Comparison of ENCODE assay signal across 8 cellular contexts in genomic region chr17:50559674-50560184, GRCh38. TPM values are rescaled to one million over a fixed set of nuclear protein-coding genes. Genes with fewer than 3 reads are reported as not detected.
DNase-seq lines count a peak whose midpoint lies in the region; ATAC-seq and TF ChIP-seq lines count a peak whose summit lies in the region.

No MANE protein-coding gene starts in this region.

- H3K9me3 Mint-ChIP-seq in activated T-helper 2 cell treated with anti-CD3 and anti-CD28 coated beads, Interferon-gamma antibody, Interleukin-2, Interleukin-4, amounts not matched to agents 10 μg/mL and 5 μg/mL and 100 μg/mL, durations not matched to agents 14 hours and 24 hours and 36 hours = no peaks in the 10 kb centered on the region
- H3K9me3 Mint-ChIP-seq in glutamatergic neuron (ENCODE audit: unreplicated experiment) (peaks cover 7% of the 10 kb centered on the region), progenitor cell of endocrine pancreas (ENCODE audit: low read depth) (no peaks in the 10 kb centered on the region)

- no peak for ATAC-seq in GM18502 (IDR thresholded peaks at IDR 0.05; ENCODE audit: poor library complexity, unreplicated experiment)

- H3K4me3 ChIP-seq in DOHH2 (ENCODE audit: low read length) = peak overlapping the region; percentile 21; the same call in 1 of the 2 replicates

- peak overlapping the region; percentile 52 for H3K4me2 ChIP-seq in DOHH2 (ENCODE audit: low read length)

- H3K4me3 Mint-ChIP-seq in activated T-helper 2 cell treated with anti-CD3 and anti-CD28 coated beads, Interferon-gamma antibody, Interleukin-2, Interleukin-4, amounts not matched to agents 10 μg/mL and 5 μg/mL and 100 μg/mL, durations not matched to agents 14 hours and 24 hours and 36 hours (ENCODE audit: low read depth) = peak overlapping the region; percentile 70
- peak overlapping the region; percentile 63 for H3K4me3 Mint-ChIP-seq in glutamatergic neuron (ENCODE audit: unreplicated experiment)
- H3K4me3 Mint-ChIP-seq in progenitor cell of endocrine pancreas (ENCODE audit: low read depth) = peak overlapping the region; percentile 56

- TF ChIP-seq CTCF in DOHH2 (IDR thresholded peaks at IDR 0.05; ENCODE audit: low read depth, low read length, poor library complexity, severe bottlenecking) = no peak
- TF ChIP-seq CTCF in glutamatergic neuron (IDR thresholded peaks at IDR 0.05; ENCODE audit: partially characterized antibody, unreplicated experiment) = no peak
- no peak for TF ChIP-seq CTCF in progenitor cell of endocrine pancreas (IDR thresholded peaks at IDR 0.05; ENCODE audit: unreplicated experiment)

- H3K27ac ChIP-seq in DOHH2 (ENCODE audit: low read depth, low read length) = no peak overlapping the region

- peaks cover 11% of the 10 kb centered on the region for H3K4me1 Mint-ChIP-seq in activated T-helper 2 cell treated with anti-CD3 and anti-CD28 coated beads, Interferon-gamma antibody, Interleukin-2, Interleukin-4, amounts not matched to agents 10 μg/mL and 5 μg/mL and 100 μg/mL, durations not matched to agents 14 hours and 24 hours and 36 hours (ENCODE audit: low read depth)
- H3K4me1 Mint-ChIP-seq in glutamatergic neuron (ENCODE audit: low read depth, unreplicated experiment) = peaks cover 36% of the 10 kb centered on the region
- H3K4me1 Mint-ChIP-seq in progenitor cell of endocrine pancreas (ENCODE audit: low read depth) = peaks cover 5% of the 10 kb centered on the region

- DNase-seq in activated T-helper 2 cell treated with anti-CD3 and anti-CD28 coated beads, Interferon-gamma antibody, Interleukin-2, Interleukin-4, amounts not matched to agents 10 μg/mL and 5 μg/mL and 100 μg/mL, durations not matched to agents 14 hours and 24 hours and 36 hours (ENCODE audit: low spot score) = no peak
- DNase-seq in glutamatergic neuron (peak; percentile 51), progenitor cell of endocrine pancreas (ENCODE audit: low spot score, unreplicated experiment) (no peak), NCI-H1092 treated with DMSO at 0.1 percent for 48 hours (lab: John Stamatoyannopoulos, UW) (no peak), retina (no peak)

- H3F3A ChIP-seq in DOHH2 (ENCODE audit: control insufficient read depth, insufficient read depth) = no peaks in the 10 kb centered on the region

- no peak for TF ChIP-seq RAD21 in Ishikawa (IDR thresholded peaks at IDR 0.05; ENCODE audit: low read depth)

- H3K27me3 Mint-ChIP-seq in activated T-helper 2 cell treated with anti-CD3 and anti-CD28 coated beads, Interferon-gamma antibody, Interleukin-2, Interleukin-4, amounts not matched to agents 10 μg/mL and 5 μg/mL and 100 μg/mL, durations not matched to agents 14 hours and 24 hours and 36 hours (ENCODE audit: low read depth) = peaks cover 45% of the 10 kb centered on the region
- peaks cover 12% of the 10 kb centered on the region for H3K27me3 Mint-ChIP-seq in glutamatergic neuron (ENCODE audit: unreplicated experiment)
- H3K27me3 Mint-ChIP-seq in progenitor cell of endocrine pancreas = peaks cover 68% of the 10 kb centered on the region

- no peaks in the 10 kb centered on the region for H3K36me3 ChIP-seq in DOHH2 (ENCODE audit: control insufficient read depth, low read length)

- H3K27me3 ChIP-seq in DOHH2 (ENCODE audit: control insufficient read depth, low read length) = peaks cover 50% of the 10 kb centered on the region

- no peaks in the 10 kb centered on the region for H3K79me2 ChIP-seq in DOHH2 (ENCODE audit: control insufficient read depth, low read length)

- intact Hi-C loops in activated T-helper 2 cell treated with anti-CD3 and anti-CD28 coated beads, Interferon-gamma antibody, Interleukin-2, Interleukin-4, amounts not matched to agents 10 μg/mL and 5 μg/mL and 100 μg/mL, durations not matched to agents 14 hours and 24 hours and 36 hours (cut with micrococcal nuclease) = no loop called here

- no peaks in the 10 kb centered on the region for H3K9me3 ChIP-seq in DOHH2 (ENCODE audit: control insufficient read depth, insufficient read depth, low read length)

- no peaks in the 10 kb centered on the region for H3K9me2 ChIP-seq in DOHH2 (replicated peaks; ENCODE audit: control insufficient read depth, low read length)

- TF ChIP-seq EP300 in Ishikawa (IDR thresholded peaks at IDR 0.05; ENCODE audit: borderline replicate concordance) = no peak

- no peaks in the 10 kb centered on the region for H3K36me3 Mint-ChIP-seq in activated T-helper 2 cell treated with anti-CD3 and anti-CD28 coated beads, Interferon-gamma antibody, Interleukin-2, Interleukin-4, amounts not matched to agents 10 μg/mL and 5 μg/mL and 100 μg/mL, durations not matched to agents 14 hours and 24 hours and 36 hours (ENCODE audit: low read depth)
- no peaks in the 10 kb centered on the region for H3K36me3 Mint-ChIP-seq in glutamatergic neuron (ENCODE audit: unreplicated experiment)
- H3K36me3 Mint-ChIP-seq in progenitor cell of endocrine pancreas (ENCODE audit: insufficient read depth) = no peaks in the 10 kb centered on the region

- H4K20me1 ChIP-seq in DOHH2 (ENCODE audit: control insufficient read depth, insufficient read depth, low read depth, low read length) = 0 out of 2 replicates have a peak, but pooled peaks cover 4% of the 10 kb centered on the region

- no peak overlapping the region for H3K27ac Mint-ChIP-seq in activated T-helper 2 cell treated with anti-CD3 and anti-CD28 coated beads, Interferon-gamma antibody, Interleukin-2, Interleukin-4, amounts not matched to agents 10 μg/mL and 5 μg/mL and 100 μg/mL, durations not matched to agents 14 hours and 24 hours and 36 hours
- H3K27ac Mint-ChIP-seq in glutamatergic neuron (ENCODE audit: unreplicated experiment) (no peak overlapping the region), progenitor cell of endocrine pancreas (no peak overlapping the region)

- peaks cover 11% of the 10 kb centered on the region for H3K4me1 ChIP-seq in DOHH2 (ENCODE audit: control insufficient read depth, low read length)

TF ChIP-seq in Ishikawa, 13 proteins besides CTCF, POLR2A, EP300 and RAD21:
- TF ChIP-seq REST (IDR thresholded peaks at IDR 0.05; ENCODE audit: low read depth) (no peak), MAX (IDR thresholded peaks at IDR 0.05) (peak; percentile 72)

RNA-seq across cellular contexts. Expression of gene CACNA1G, which starts 0.8 kb away (rescaled TPM):
- not detected in 2 replicates for total RNA-seq in activated T-helper 2 cell treated with anti-CD3 and anti-CD28 coated beads, Interferon-gamma antibody, Interleukin-2, Interleukin-4, amounts not matched to agents 10 μg/mL and 5 μg/mL and 100 μg/mL, durations not matched to agents 14 hours and 24 hours and 36 hours
- 2.2 TPM for total RNA-seq in glutamatergic neuron (ENCODE audit: unreplicated experiment)
- total RNA-seq in progenitor cell of endocrine pancreas = 0.19 and 0.36 TPM in 2 replicates

RNA-seq across cellular contexts. Expression of gene SPATA20, which starts 12.8 kb away (rescaled TPM):
- 30.5 and 31.0 TPM in 2 replicates for total RNA-seq in activated T-helper 2 cell treated with anti-CD3 and anti-CD28 coated beads, Interferon-gamma antibody, Interleukin-2, Interleukin-4, amounts not matched to agents 10 μg/mL and 5 μg/mL and 100 μg/mL, durations not matched to agents 14 hours and 24 hours and 36 hours
- 14.0 TPM for total RNA-seq in glutamatergic neuron (ENCODE audit: unreplicated experiment)
- 84.1 and 90.3 TPM in 2 replicates for total RNA-seq in progenitor cell of endocrine pancreas

RNA-seq across cellular contexts. Expression of gene EPN3, which starts 27.2 kb away (rescaled TPM):
- total RNA-seq in activated T-helper 2 cell treated with anti-CD3 and anti-CD28 coated beads, Interferon-gamma antibody, Interleukin-2, Interleukin-4, amounts not matched to agents 10 μg/mL and 5 μg/mL and 100 μg/mL, durations not matched to agents 14 hours and 24 hours and 36 hours = not detected in 2 replicates
- total RNA-seq in glutamatergic neuron (ENCODE audit: unreplicated experiment) (0.12 TPM), progenitor cell of endocrine pancreas (8.5 and 9.1 TPM in 2 replicates)

RNA-seq across cellular contexts. Expression of gene MYCBPAP, which starts 51.5 kb away (rescaled TPM):
- total RNA-seq in activated T-helper 2 cell treated with anti-CD3 and anti-CD28 coated beads, Interferon-gamma antibody, Interleukin-2, Interleukin-4, amounts not matched to agents 10 μg/mL and 5 μg/mL and 100 μg/mL, durations not matched to agents 14 hours and 24 hours and 36 hours = 3.1 and 4.4 TPM in 2 replicates
- 2.5 TPM for total RNA-seq in glutamatergic neuron (ENCODE audit: unreplicated experiment)
- total RNA-seq in progenitor cell of endocrine pancreas = 1.7 and 3.5 TPM in 2 replicates
